ENCODE assay signal across 11 cellular contexts in genomic region chr1:35660581-35661473, GRCh38. TPM values are rescaled to one million over a fixed set of nuclear protein-coding genes. Genes with fewer than 3 reads are reported as not detected.
DNase-seq lines count a peak whose midpoint lies in the region; ATAC-seq and TF ChIP-seq lines count a peak whose summit lies in the region.
"Had no signal": no experiment of that assay in that cellular context is flagged by ENCODE, and none has a peak within 500 bp of the region (broad histone marks: within the 10 kb centered on the region; RNA-seq: fewer than 3 reads in every experiment).

No MANE protein-coding gene starts in this region.

- no peak overlapping the region for H3K4me3 ChIP-seq in AG04450 (ENCODE audit: low read depth, low read length)

- H3K4me3 Mint-ChIP-seq in WTC11, result no peak overlapping the region
- no peak overlapping the region for H3K4me3 Mint-ChIP-seq in effector memory CD8-positive, alpha-beta T cell
- H3K4me3 Mint-ChIP-seq: T-helper 1 cell treated with Interleukin-12 subunit alpha and Interleukin-12 subunit beta and Interleukin-4 antibody, amounts not matched to agents 30 μg/mL and 1 μg/mL, for 36 hours had no signal

- peaks cover 6% of the 10 kb centered on the region for H3K27me3 Mint-ChIP-seq in WTC11 (ENCODE audit: low read depth)
- H3K27me3 Mint-ChIP-seq in effector memory CD8-positive, alpha-beta T cell, result peaks cover under 1 to 17% of the 10 kb centered on the region in 2 donors

- H3K9me3 ChIP-seq in AG04450 (ENCODE audit: control insufficient read depth, insufficient read depth, low read length), result no peaks in the 10 kb centered on the region

- H3K27me3 ChIP-seq in AG04450 (ENCODE audit: control insufficient read depth, insufficient read depth, low read length), result peaks cover 8% of the 10 kb centered on the region

- no peaks in the 10 kb centered on the region for H3K9me3 Mint-ChIP-seq in WTC11
- H3K9me3 Mint-ChIP-seq in effector memory CD8-positive, alpha-beta T cell, result peaks cover 0 to 6% of the 10 kb centered on the region in 2 donors
- H3K9me3 Mint-ChIP-seq: T-helper 1 cell treated with Interleukin-12 subunit alpha and Interleukin-12 subunit beta and Interleukin-4 antibody, amounts not matched to agents 30 μg/mL and 1 μg/mL, for 36 hours had no signal

- peak; percentile 38 for DNase-seq in AG04450 (ENCODE audit: low read depth, low spot score)
- peak; percentile 17 for DNase-seq in HK-2 (ENCODE audit: unreplicated experiment)
- DNase-seq in WTC11 (ENCODE audit: low spot score), result peak; percentile 66
- peak; percentile 78 for DNase-seq in iPS DF 19.7 (ENCODE audit: low read depth, low spot score)
- DNase-seq in effector memory CD8-positive, alpha-beta T cell, result no peak
- DNase-seq in caudate nucleus (lab: John Stamatoyannopoulos, UW), result no peak

- TF ChIP-seq CTCF in AG04450 (IDR thresholded peaks at IDR 0.05; ENCODE audit: low read depth, low read length), result no peak
- TF ChIP-seq CTCF in WTC11 (IDR thresholded peaks at IDR 0.05), result no peak

- H3K4me1 Mint-ChIP-seq in WTC11, result no peaks in the 10 kb centered on the region
- peaks cover 0 to 2% of the 10 kb centered on the region in 2 donors for H3K4me1 Mint-ChIP-seq in effector memory CD8-positive, alpha-beta T cell (ENCODE audit: low read depth in 2 of 2)

- H3K27ac Mint-ChIP-seq in WTC11, result no peak overlapping the region
- H3K27ac Mint-ChIP-seq in effector memory CD8-positive, alpha-beta T cell, result no peak overlapping the region
- H3K27ac Mint-ChIP-seq: T-helper 1 cell treated with Interleukin-12 subunit alpha and Interleukin-12 subunit beta and Interleukin-4 antibody, amounts not matched to agents 30 μg/mL and 1 μg/mL, for 36 hours had no signal

- ATAC-seq in WTC11, result peak; percentile 82
- ATAC-seq in effector memory CD8-positive, alpha-beta T cell (replicated peaks), result no peak
- no peak for ATAC-seq in HG03175 (IDR thresholded peaks at IDR 0.05; ENCODE audit: unreplicated experiment)
- ATAC-seq in GM21423 (IDR thresholded peaks at IDR 0.05; ENCODE audit: unreplicated experiment), result no peak

- no peak overlapping the region for H3K27ac ChIP-seq in AG04450 (ENCODE audit: low read depth, low read length)
- no peak overlapping the region for H3K27ac ChIP-seq in caudate nucleus (ENCODE audit: low read depth, low read length)
- H3K27ac ChIP-seq: C4-2B, HL-60 had no signal

- CTCF ChIA-PET in AG04450 (lab: Charles Lee) (interaction anchor here (0.6 to 0.7 kb wide), 2 partner anchors 55 to 211 kb away, joined by 3 read pairs; no protein-coding TSS in a partner anchor), WTC11 (lab: Charles Lee) (interaction anchor here (1.4 kb wide), 1 partner anchor 15 kb away, joined by 4 read pairs; no protein-coding TSS in a partner anchor)

- no peaks in the 10 kb centered on the region for H3K36me3 Mint-ChIP-seq in WTC11
- H3K36me3 Mint-ChIP-seq in effector memory CD8-positive, alpha-beta T cell (ENCODE audit: insufficient read depth), result no peaks in the 10 kb centered on the region

- POLR2A ChIA-PET in AG04450 (lab: Yijun Ruan, JAX) (interaction anchor here (0.6 to 0.7 kb wide), 2 partner anchors 23 to 37 kb away, joined by 3 to 5 read pairs; no protein-coding TSS in a partner anchor), WTC11 (lab: Charles Lee) (no interaction called here)

TF ChIP-seq in WTC11, 78 proteins besides CTCF, POLR2A, EP300 and RAD21 (continues in another document):
- TF ChIP-seq ZNF317 (CRISPR knock-in tag; IDR thresholded peaks at IDR 0.05; ENCODE audit: borderline replicate concordance, low read depth) (no peak), AFF4 (CRISPR knock-in tag; IDR thresholded peaks at IDR 0.05; ENCODE audit: borderline replicate concordance) (no peak), ZNF281 (CRISPR knock-in tag; IDR thresholded peaks at IDR 0.05) (peak; percentile 76; the same call in 1 of the 2 replicates), JUN (CRISPR knock-in tag; IDR thresholded peaks at IDR 0.05) (peak; percentile 90), ZNF512 (CRISPR knock-in tag; IDR thresholded peaks at IDR 0.05; ENCODE audit: borderline replicate concordance) (0 out of 2 replicates have a peak, but pooled peaks have one; percentile 23), GABPB1 (CRISPR knock-in tag; IDR thresholded peaks at IDR 0.05) (no peak), TP53 (CRISPR knock-in tag; IDR thresholded peaks at IDR 0.05) (no peak), PREB (CRISPR knock-in tag; IDR thresholded peaks at IDR 0.05; ENCODE audit: borderline replicate concordance) (peak; percentile 48; the same call in 1 of the 2 replicates), ATF3 (CRISPR knock-in tag; conservative IDR thresholded peaks at IDR 0.05) (0 out of 2 replicates have a peak, but pooled peaks have one; percentile 33), RORB (CRISPR knock-in tag; IDR thresholded peaks at IDR 0.05) (no peak), KAT7 (CRISPR knock-in tag; IDR thresholded peaks at IDR 0.05; ENCODE audit: borderline replicate concordance) (no peak)

RNA-seq across cellular contexts. Expression of gene PSMB2, which starts 19.5 kb away (rescaled TPM):
- 97.8 and 99.1 TPM in 2 replicates for polyA plus RNA-seq in AG04450 (2011; rRNA removed)
- polyA minus RNA-seq in AG04450 (2011; rRNA and poly(A)+ RNA removed), result 70.8 and 80.6 TPM in 2 replicates
- 76.7 to 81.7 TPM (median 80.6 TPM) in 3 replicates for total RNA-seq in WTC11 (2021)

RNA-seq across cellular contexts. Expression of gene C1orf216, which starts 57.9 kb away (rescaled TPM):
- 17.8 and 19.2 TPM in 2 replicates for polyA plus RNA-seq in AG04450 (2011; rRNA removed)
- polyA minus RNA-seq in AG04450 (2011; rRNA and poly(A)+ RNA removed), result 21.9 and 22.2 TPM in 2 replicates
- total RNA-seq in WTC11 (2021), result 7.2 to 10.1 TPM (median 8.6 TPM) in 3 replicates

Comparison
In these comparisons a context has a peak if more than half of its experiments do, and no peak if none do; other contexts are left out.
1. DNase-seq: peak in AG04450 (single experiment), HK-2 (single experiment), WTC11 (single experiment) and iPS DF 19.7 (single experiment); none in effector memory CD8-positive, alpha-beta T cell (0 of 3) and caudate nucleus (0 of 61).